13 cellular contexts compared by ENCODE assay signal in genomic region chr2:237143676-237144440, GRCh38. TPM values are rescaled to one million over a fixed set of nuclear protein-coding genes. Genes with fewer than 3 reads are reported as not detected.
DNase-seq lines count a peak whose midpoint lies in the region; TF ChIP-seq lines count a peak whose summit lies in the region.
"Had no signal": no experiment of that assay in that cellular context is flagged by ENCODE, and none has a peak within 500 bp of the region (broad histone marks: within the 10 kb centered on the region; RNA-seq: fewer than 3 reads in every experiment).

No MANE protein-coding gene starts in this region.

- H3K9me3 Mint-ChIP-seq in MCF 10A (ENCODE audit: unreplicated experiment) = no peaks in the 10 kb centered on the region
- peaks cover 25% of the 10 kb centered on the region for H3K9me3 Mint-ChIP-seq in activated T-cell treated with anti-CD3 and anti-CD28 coated beads, Interleukin-2, amount 50 U/mL, for 24 hours

- no peaks in the 10 kb centered on the region for H3K27me3 Mint-ChIP-seq in MCF 10A (ENCODE audit: insufficient read depth, unreplicated experiment)
- peaks cover 5% of the 10 kb centered on the region for H3K27me3 Mint-ChIP-seq in activated T-cell treated with anti-CD3 and anti-CD28 coated beads, Interleukin-2, amount 50 U/mL, for 24 hours

- H3K4me3 ChIP-seq in left ventricle myocardium inferior = no peak overlapping the region
- no peak overlapping the region for H3K4me3 ChIP-seq in skeletal muscle tissue (ENCODE audit: low read length in 3 of 3)
- H3K4me3 ChIP-seq: ovary, transverse colon had no signal

- H3K36me3 ChIP-seq in left ventricle myocardium inferior = no peaks in the 10 kb centered on the region
- no peaks in the 10 kb centered on the region for H3K36me3 ChIP-seq in skeletal muscle tissue (ENCODE audit: control insufficient read depth in 3 of 3, insufficient read depth in 3 of 3, low read length in 3 of 3)
- H3K36me3 ChIP-seq: ovary, transverse colon had no signal

- intact Hi-C loops in MCF 10A (cut with micrococcal nuclease) (loop anchor here (5.0 kb wide), 1 partner anchor 47 kb away; no protein-coding TSS in a partner anchor), left ventricle myocardium inferior (cut with micrococcal nuclease) (no loop called here)

- no TSS peak for BruUV-seq in MCF 10A (replicated peaks; lab: Mats Ljungman, UMichigan)

- DNase-seq in EH (ENCODE audit: low read depth) = peak; percentile 55
- peak; percentile 87 for DNase-seq in MCF 10A (ENCODE audit: unreplicated experiment)
- DNase-seq in left ventricle myocardium inferior = no peak
- DNase-seq in activated T-cell treated with anti-CD3 and anti-CD28 coated beads, Interleukin-2, amount 50 U/mL, for 24 hours = no peak
- no peak for DNase-seq in nucleus accumbens (lab: John Stamatoyannopoulos, UW)
- no peak for DNase-seq in Ammon's horn (ENCODE audit: low spot score)
- DNase-seq in NCI-H510A (lab: John Stamatoyannopoulos, UW) = no peak
- DNase-seq: foreskin melanocyte, NCI-H1694, ovary, transverse colon had no signal

- H3K9me3 ChIP-seq in left ventricle myocardium inferior (replicated peaks) (peaks cover 27% of the 10 kb centered on the region), skeletal muscle tissue (ENCODE audit: control insufficient read depth in 3 of 3, low read length in 3 of 3) (peaks cover 3 to 7% (median 6%) of the 10 kb centered on the region in 3 donors)
- H3K9me3 ChIP-seq: ovary had no signal

- H3K4me3 Mint-ChIP-seq in MCF 10A (ENCODE audit: unreplicated experiment) = peak overlapping the region; percentile 21
- H3K4me3 Mint-ChIP-seq in activated T-cell treated with anti-CD3 and anti-CD28 coated beads, Interleukin-2, amount 50 U/mL, for 24 hours = no peak overlapping the region

- TF ChIP-seq CTCF in MCF 10A (IDR thresholded peaks at IDR 0.05; ENCODE audit: unreplicated experiment) (no peak), left ventricle myocardium inferior (IDR thresholded peaks at IDR 0.05; ENCODE audit: borderline replicate concordance) (no peak)

- no peaks in the 10 kb centered on the region for H3K27me3 ChIP-seq in left ventricle myocardium inferior (ENCODE audit: low read depth)
- no peaks in the 10 kb centered on the region for H3K27me3 ChIP-seq in skeletal muscle tissue (ENCODE audit: control insufficient read depth in 3 of 3, insufficient read depth in 3 of 3, low read length in 3 of 3)
- H3K27me3 ChIP-seq: ovary, transverse colon had no signal

- H3K9ac ChIP-seq in skeletal muscle tissue (ENCODE audit: low read depth in 1 of 3, low read length in 3 of 3) = no peak overlapping the region

- H3K27ac ChIP-seq in left ventricle myocardium inferior (replicated peaks) = peak overlapping the region; percentile 48
- peak overlapping the region; percentile 67 for H3K27ac ChIP-seq in skeletal muscle tissue (ENCODE audit: low read depth, low read length)
- H3K27ac ChIP-seq: ovary, VCaP had no signal

- no peaks in the 10 kb centered on the region for H3K4me1 ChIP-seq in left ventricle myocardium inferior
- H3K4me1 ChIP-seq in skeletal muscle tissue (ENCODE audit: control insufficient read depth in 3 of 3, insufficient read depth in 3 of 3, low read length in 3 of 3) = no peaks in the 10 kb centered on the region
- H3K4me1 ChIP-seq: transverse colon had no signal

- H3K36me3 Mint-ChIP-seq in MCF 10A (ENCODE audit: insufficient read depth, unreplicated experiment) = no peaks in the 10 kb centered on the region
- H3K36me3 Mint-ChIP-seq in activated T-cell treated with anti-CD3 and anti-CD28 coated beads, Interleukin-2, amount 50 U/mL, for 24 hours (ENCODE audit: low read depth) = peaks cover 18% of the 10 kb centered on the region

- CTCF ChIA-PET in MCF 10A (lab: Yijun Ruan, JAX) = interaction anchor here (0.8 to 3.4 kb wide), 3 partner anchors 11 to 265 kb away, joined by 3 to 18 read pairs (median 4); no protein-coding TSS in a partner anchor

- peaks cover 28% of the 10 kb centered on the region for H3K4me1 Mint-ChIP-seq in MCF 10A (ENCODE audit: insufficient read depth, unreplicated experiment)
- H3K4me1 Mint-ChIP-seq in activated T-cell treated with anti-CD3 and anti-CD28 coated beads, Interleukin-2, amount 50 U/mL, for 24 hours (ENCODE audit: low read depth) = peaks cover 10% of the 10 kb centered on the region

- peak overlapping the region; percentile 85 for H3K27ac Mint-ChIP-seq in MCF 10A (ENCODE audit: low read depth, unreplicated experiment)
- H3K27ac Mint-ChIP-seq in activated T-cell treated with anti-CD3 and anti-CD28 coated beads, Interleukin-2, amount 50 U/mL, for 24 hours = no peak overlapping the region

- POLR2A ChIA-PET in MCF 10A (lab: Yijun Ruan, JAX) = interaction anchor here (0.6 to 3.7 kb wide), 20 partner anchors 10 to 357 kb away, joined by 3 to 28 read pairs (median 6); partner anchors contain the start of gene COPS8

RNA-seq across cellular contexts. Expression of gene COPS8, which starts 58.2 kb away (rescaled TPM):
- total RNA-seq in MCF 10A (2022) = 249 and 274 TPM in 2 replicates
- 97.0 TPM for total RNA-seq in left ventricle myocardium inferior
- total RNA-seq in skeletal muscle tissue = 55.8 TPM

Comparison
In these comparisons a context has a peak if more than half of its experiments do, and no peak if none do; other contexts are left out.
1. DNase-seq: peak in EH (single experiment) and MCF 10A (single experiment); none in left ventricle myocardium inferior (single experiment), activated T-cell treated with anti-CD3 and anti-CD28 coated beads, Interleukin-2, amount 50 U/mL, for 24 hours (single experiment), nucleus accumbens (0 of 56), Ammon's horn (single experiment) and NCI-H510A (single experiment).